Comparison of ENCODE assay signal across 38 cellular contexts in genomic region chr2:193333539-193333938, GRCh38.
"Had no signal": no experiment of that assay in that cellular context is flagged by ENCODE, and none has a peak within 500 bp of the region (broad histone marks: within the 10 kb centered on the region; RNA-seq: fewer than 3 reads in every experiment).

No MANE protein-coding gene starts in this region.

- H3K4me3 ChIP-seq: ascending aorta, cardiac muscle cell had no signal

- FAIRE-seq: bronchial epithelial cell, TTC549 had no signal

- H3K27me3 Mint-ChIP-seq: activated CD4-positive, alpha-beta memory T cell treated with anti-CD3 and anti-CD28 coated beads, Interleukin-2, amount 10 ng/mL, durations not matched to agents 7 days and 5 days; activated CD4-positive, alpha-beta T cell treated with anti-CD3 and anti-CD28 coated beads for 36 hours; activated CD4-positive, alpha-beta T cell treated with anti-CD3 and anti-CD28 coated beads, Interleukin-2, amount 10 ng/mL, durations not matched to agents 7 days and 5 days; activated CD8-positive, alpha-beta memory T cell treated with anti-CD3 and anti-CD28 coated beads, Interleukin-2, amount 10 ng/mL, durations not matched to agents 7 days and 5 days; activated naive CD4-positive, alpha-beta T cell treated with anti-CD3 and anti-CD28 coated beads, Interleukin-2, amount 10 ng/mL, durations not matched to agents 7 days and 5 days; activated naive CD4-positive, alpha-beta T cell treated with anti-CD3 and anti-CD28 coated beads, Interleukin-2, amount 50 U/mL, for 24 hours; activated naive CD8-positive, alpha-beta T cell; activated naive CD8-positive, alpha-beta T cell treated with anti-CD3 and anti-CD28 coated beads, Interleukin-2, amount 10 ng/mL, durations not matched to agents 7 days and 5 days; activated naive CD8-positive, alpha-beta T cell treated with anti-CD3 and anti-CD28 coated beads, Interleukin-2, amount 50 U/mL, for 24 hours; activated T-cell treated with anti-CD3 and anti-CD28 coated beads, Interleukin-2, amount 50 U/mL, for 24 hours; brain; central memory CD8-positive, alpha-beta T cell had no signal

- H3K4me1 Mint-ChIP-seq: activated CD4-positive, alpha-beta memory T cell treated with anti-CD3 and anti-CD28 coated beads, Interleukin-2, amount 10 ng/mL, durations not matched to agents 7 days and 5 days; activated CD4-positive, alpha-beta T cell treated with anti-CD3 and anti-CD28 coated beads for 36 hours; activated CD4-positive, alpha-beta T cell treated with anti-CD3 and anti-CD28 coated beads, Interleukin-2, amount 10 ng/mL, durations not matched to agents 7 days and 5 days; activated CD8-positive, alpha-beta memory T cell treated with anti-CD3 and anti-CD28 coated beads, Interleukin-2, amount 10 ng/mL, durations not matched to agents 7 days and 5 days; activated naive CD4-positive, alpha-beta T cell treated with anti-CD3 and anti-CD28 coated beads, Interleukin-2, amount 10 ng/mL, durations not matched to agents 7 days and 5 days; activated naive CD4-positive, alpha-beta T cell treated with anti-CD3 and anti-CD28 coated beads, Interleukin-2, amount 50 U/mL, for 24 hours; activated naive CD8-positive, alpha-beta T cell treated with anti-CD3 and anti-CD28 coated beads, Interleukin-2, amount 10 ng/mL, durations not matched to agents 7 days and 5 days; activated naive CD8-positive, alpha-beta T cell treated with anti-CD3 and anti-CD28 coated beads, Interleukin-2, amount 50 U/mL, for 24 hours; central memory CD8-positive, alpha-beta T cell had no signal

- H3K27me3 ChIP-seq: ascending aorta, cardiac muscle cell had no signal

- DNase-seq: activated CD4-positive, alpha-beta memory T cell treated with anti-CD3 and anti-CD28 coated beads, Interleukin-2, amount 10 ng/mL, durations not matched to agents 7 days and 5 days; activated CD4-positive, alpha-beta T cell treated with anti-CD3 and anti-CD28 coated beads for 1 hour; activated CD4-positive, alpha-beta T cell treated with anti-CD3 and anti-CD28 coated beads for 36 hours; activated CD4-positive, alpha-beta T cell treated with anti-CD3 and anti-CD28 coated beads for 48 hours; activated CD4-positive, alpha-beta T cell treated with anti-CD3 and anti-CD28 coated beads, Interleukin-2, amount 10 ng/mL, durations not matched to agents 7 days and 5 days; activated CD4-positive, alpha-beta T cell treated with anti-CD3 and anti-CD28 coated beads, Interleukin-2, amount 50 U/mL, for 48 hours; activated CD4-positive, CD25-positive, alpha-beta regulatory T cell; activated CD8-positive, alpha-beta memory T cell treated with anti-CD3 and anti-CD28 coated beads for 24 hours; activated CD8-positive, alpha-beta memory T cell treated with anti-CD3 and anti-CD28 coated beads, Interleukin-2, amount 10 ng/mL, durations not matched to agents 7 days and 5 days; activated CD8-positive, alpha-beta memory T cell treated with anti-CD3 and anti-CD28 coated beads, Interleukin-2, amount 50 U/mL, for 48 hours; activated CD8-positive, alpha-beta T cell treated with anti-CD3 and anti-CD28 coated beads, Interleukin-2, amount 10 ng/mL, durations not matched to agents 7 days and 5 days; activated effector memory CD4-positive, alpha-beta T cell treated with Interleukin-2 at 50 U/mL for 16 hours; activated gamma-delta T cell; activated naive CD4-positive, alpha-beta T cell treated with anti-CD3 and anti-CD28 coated beads, Interleukin-2, amount 10 ng/mL, durations not matched to agents 7 days and 5 days; activated naive CD4-positive, alpha-beta T cell treated with Interleukin-2 at 50 U/mL for 16 hours; activated naive CD8-positive, alpha-beta T cell treated with anti-CD3 and anti-CD28 coated beads, Interleukin-2, amount 10 ng/mL, durations not matched to agents 7 days and 5 days; activated naive CD8-positive, alpha-beta T cell treated with anti-CD3 and anti-CD28 coated beads, Interleukin-2, amount 50 U/mL, for 24 hours; activated T-cell treated with anti-CD3 and anti-CD28 coated beads, Interleukin-2, amount 50 U/mL, for 24 hours; activated T-cell treated with anti-CD3 and anti-CD28 coated beads, Interleukin-2, amount 50 U/mL, for 48 hours; amygdala; anterior cingulate cortex; caudate nucleus; cerebellar nuclear complex; T-helper 2 cell; T-helper 9 cell had no signal

- H3K9me3 ChIP-seq: ascending aorta had no signal

- H3K4me1 ChIP-seq: ascending aorta had no signal

- H3K27ac Mint-ChIP-seq: activated CD4-positive, alpha-beta memory T cell treated with anti-CD3 and anti-CD28 coated beads, Interleukin-2, amount 10 ng/mL, durations not matched to agents 7 days and 5 days; activated CD4-positive, alpha-beta T cell treated with anti-CD3 and anti-CD28 coated beads for 36 hours; activated CD4-positive, alpha-beta T cell treated with anti-CD3 and anti-CD28 coated beads, Interleukin-2, amount 10 ng/mL, durations not matched to agents 7 days and 5 days; activated CD8-positive, alpha-beta memory T cell treated with anti-CD3 and anti-CD28 coated beads, Interleukin-2, amount 10 ng/mL, durations not matched to agents 7 days and 5 days; activated CD8-positive, alpha-beta T cell treated with anti-CD3 and anti-CD28 coated beads, Interleukin-2, amount 10 ng/mL, durations not matched to agents 7 days and 5 days; activated naive CD4-positive, alpha-beta T cell treated with anti-CD3 and anti-CD28 coated beads, Interleukin-2, amount 10 ng/mL, durations not matched to agents 7 days and 5 days; activated naive CD4-positive, alpha-beta T cell treated with anti-CD3 and anti-CD28 coated beads, Interleukin-2, amount 50 U/mL, for 24 hours; activated naive CD8-positive, alpha-beta T cell; activated naive CD8-positive, alpha-beta T cell treated with anti-CD3 and anti-CD28 coated beads, Interleukin-2, amount 10 ng/mL, durations not matched to agents 7 days and 5 days; activated naive CD8-positive, alpha-beta T cell treated with anti-CD3 and anti-CD28 coated beads, Interleukin-2, amount 50 U/mL, for 24 hours; activated T-cell treated with anti-CD3 and anti-CD28 coated beads, Interleukin-2, amount 50 U/mL, for 24 hours; activated T-helper 2 cell treated with anti-CD3 and anti-CD28 coated beads, Interferon-gamma antibody, Interleukin-2, Interleukin-4, amounts not matched to agents 10 μg/mL and 5 μg/mL and 100 μg/mL, durations not matched to agents 14 hours and 24 hours and 36 hours; brain; T-helper 1 cell treated with Interleukin-12 subunit alpha and Interleukin-12 subunit beta and Interleukin-4 antibody, amounts not matched to agents 30 μg/mL and 1 μg/mL, for 36 hours; T-helper 2 cell treated with Interferon-gamma antibody and Interleukin-4, amounts not matched to agents 5 μg/mL and 100 μg/mL, for 36 hours had no signal

- ATAC-seq: activated CD4-positive, alpha-beta T cell treated with anti-CD3 and anti-CD28 coated beads for 36 hours; activated CD4-positive, CD25-positive, alpha-beta regulatory T cell treated with anti-CD3 and anti-CD28 coated beads, Interleukin-2, amount 50 U/mL, for 24 hours; activated CD8-positive, alpha-beta memory T cell treated with anti-CD3 and anti-CD28 coated beads, Interleukin-2, amount 10 ng/mL, durations not matched to agents 7 days and 5 days; activated CD8-positive, alpha-beta T cell treated with anti-CD3 and anti-CD28 coated beads, Interleukin-2, amount 10 ng/mL, durations not matched to agents 7 days and 5 days; activated naive CD8-positive, alpha-beta T cell treated with anti-CD3 and anti-CD28 coated beads, Interleukin-2, amount 50 U/mL, for 24 hours had no signal

- H3K36me3 Mint-ChIP-seq: activated CD8-positive, alpha-beta memory T cell treated with anti-CD3 and anti-CD28 coated beads, Interleukin-2, amount 10 ng/mL, durations not matched to agents 7 days and 5 days; activated naive CD4-positive, alpha-beta T cell treated with anti-CD3 and anti-CD28 coated beads, Interleukin-2, amount 10 ng/mL, durations not matched to agents 7 days and 5 days; activated naive CD4-positive, alpha-beta T cell treated with anti-CD3 and anti-CD28 coated beads, Interleukin-2, amount 50 U/mL, for 24 hours; activated naive CD8-positive, alpha-beta T cell; activated naive CD8-positive, alpha-beta T cell treated with anti-CD3 and anti-CD28 coated beads, Interleukin-2, amount 10 ng/mL, durations not matched to agents 7 days and 5 days; brain had no signal

- H3K27ac ChIP-seq: ascending aorta, cardiac muscle cell, VCaP had no signal

- H3K4me3 Mint-ChIP-seq: activated CD4-positive, alpha-beta memory T cell treated with anti-CD3 and anti-CD28 coated beads, Interleukin-2, amount 10 ng/mL, durations not matched to agents 7 days and 5 days; activated CD4-positive, alpha-beta T cell treated with anti-CD3 and anti-CD28 coated beads for 36 hours; activated CD4-positive, alpha-beta T cell treated with anti-CD3 and anti-CD28 coated beads, Interleukin-2, amount 10 ng/mL, durations not matched to agents 7 days and 5 days; activated CD8-positive, alpha-beta memory T cell treated with anti-CD3 and anti-CD28 coated beads, Interleukin-2, amount 10 ng/mL, durations not matched to agents 7 days and 5 days; activated CD8-positive, alpha-beta T cell treated with anti-CD3 and anti-CD28 coated beads, Interleukin-2, amount 10 ng/mL, durations not matched to agents 7 days and 5 days; activated naive CD4-positive, alpha-beta T cell treated with anti-CD3 and anti-CD28 coated beads, Interleukin-2, amount 10 ng/mL, durations not matched to agents 7 days and 5 days; activated naive CD4-positive, alpha-beta T cell treated with anti-CD3 and anti-CD28 coated beads, Interleukin-2, amount 50 U/mL, for 24 hours; activated naive CD8-positive, alpha-beta T cell; activated naive CD8-positive, alpha-beta T cell treated with anti-CD3 and anti-CD28 coated beads, Interleukin-2, amount 10 ng/mL, durations not matched to agents 7 days and 5 days; activated naive CD8-positive, alpha-beta T cell treated with anti-CD3 and anti-CD28 coated beads, Interleukin-2, amount 50 U/mL, for 24 hours; activated T-cell treated with anti-CD3 and anti-CD28 coated beads, Interleukin-2, amount 50 U/mL, for 24 hours; brain; central memory CD8-positive, alpha-beta T cell; T-helper 1 cell treated with Interleukin-12 subunit alpha and Interleukin-12 subunit beta and Interleukin-4 antibody, amounts not matched to agents 30 μg/mL and 1 μg/mL, for 36 hours; T-helper 2 cell treated with Interferon-gamma antibody and Interleukin-4, amounts not matched to agents 5 μg/mL and 100 μg/mL, for 36 hours had no signal

- H3K9me3 Mint-ChIP-seq: activated CD4-positive, alpha-beta memory T cell treated with anti-CD3 and anti-CD28 coated beads, Interleukin-2, amount 10 ng/mL, durations not matched to agents 7 days and 5 days; activated CD4-positive, alpha-beta T cell treated with anti-CD3 and anti-CD28 coated beads, Interleukin-2, amount 10 ng/mL, durations not matched to agents 7 days and 5 days; activated naive CD4-positive, alpha-beta T cell treated with anti-CD3 and anti-CD28 coated beads, Interleukin-2, amount 10 ng/mL, durations not matched to agents 7 days and 5 days; activated naive CD4-positive, alpha-beta T cell treated with anti-CD3 and anti-CD28 coated beads, Interleukin-2, amount 50 U/mL, for 24 hours; activated naive CD8-positive, alpha-beta T cell treated with anti-CD3 and anti-CD28 coated beads, Interleukin-2, amount 10 ng/mL, durations not matched to agents 7 days and 5 days; activated naive CD8-positive, alpha-beta T cell treated with anti-CD3 and anti-CD28 coated beads, Interleukin-2, amount 50 U/mL, for 24 hours; activated T-cell treated with anti-CD3 and anti-CD28 coated beads, Interleukin-2, amount 50 U/mL, for 24 hours; activated T-helper 2 cell treated with anti-CD3 and anti-CD28 coated beads, Interferon-gamma antibody, Interleukin-2, Interleukin-4, amounts not matched to agents 10 μg/mL and 5 μg/mL and 100 μg/mL, durations not matched to agents 14 hours and 24 hours and 36 hours; central memory CD8-positive, alpha-beta T cell; T-helper 1 cell treated with Interleukin-12 subunit alpha and Interleukin-12 subunit beta and Interleukin-4 antibody, amounts not matched to agents 30 μg/mL and 1 μg/mL, for 36 hours; T-helper 2 cell treated with Interferon-gamma antibody and Interleukin-4, amounts not matched to agents 5 μg/mL and 100 μg/mL, for 36 hours had no signal
